18 cellular contexts compared by ENCODE assay signal in genomic region chr5:170760126-170760525, GRCh38. TPM values are rescaled to one million over a fixed set of nuclear protein-coding genes. Genes with fewer than 3 reads are reported as not detected.
"Had no signal": no experiment of that assay in that cellular context is flagged by ENCODE, and none has a peak within 500 bp of the region (broad histone marks: within the 10 kb centered on the region; RNA-seq: fewer than 3 reads in every experiment).

No MANE protein-coding gene starts in this region.

- H3K36me3 Mint-ChIP-seq: activated naive CD4-positive, alpha-beta T cell treated with anti-CD3 and anti-CD28 coated beads, Interleukin-2, amount 50 U/mL, for 72 hours; naive thymus-derived CD8-positive, alpha-beta T cell; stimulated activated naive B cell treated with anti-CD40 and anti-IgM and Interleukin-4, amounts not matched to agents 10 μg/mL and 1 μg/mL and 100 μg/mL, for 72 hours had no signal

- H3K9me3 ChIP-seq: body of pancreas, suprapubic skin, upper lobe of right lung had no signal

- H3K79me2 ChIP-seq: hepatocyte had no signal

- H3K27ac Mint-ChIP-seq: activated naive CD4-positive, alpha-beta T cell treated with anti-CD3 and anti-CD28 coated beads, Interleukin-2, amount 50 U/mL, for 72 hours; naive thymus-derived CD8-positive, alpha-beta T cell; stimulated activated naive B cell treated with anti-CD40 and anti-IgM and Interleukin-4, amounts not matched to agents 10 μg/mL and 1 μg/mL and 100 μg/mL, for 72 hours had no signal

- H3K27me3 ChIP-seq: body of pancreas, hepatocyte, suprapubic skin, upper lobe of right lung had no signal

- H3K36me3 ChIP-seq: suprapubic skin, upper lobe of right lung had no signal

- H3K27ac ChIP-seq: hepatocyte, suprapubic skin, upper lobe of right lung had no signal

- H2AFZ ChIP-seq: hepatocyte had no signal

- H3K4me2 ChIP-seq: hepatocyte had no signal

- H3K4me3 ChIP-seq: body of pancreas, hepatocyte, lung, suprapubic skin, upper lobe of right lung had no signal

- DNase-seq: activated CD4-positive, alpha-beta T cell treated with anti-CD3 and anti-CD28 coated beads, Interleukin-2, amount 50 U/mL, for 4 hours; activated CD4-positive, CD25-positive, alpha-beta regulatory T cell treated with anti-CD3 and anti-CD28 coated beads, Interleukin-2, amount 50 U/mL, for 72 hours; activated effector memory CD4-positive, alpha-beta T cell treated with Interleukin-2 at 50 U/mL for 16 hours; activated T-cell treated with anti-CD3 and anti-CD28 coated beads, Interleukin-2, amount 50 U/mL, for 1 hour; amniotic stem cell; cortex of kidney; effector CD8-positive, alpha-beta T cell; naive thymus-derived CD8-positive, alpha-beta T cell; right cardiac atrium; stimulated activated naive B cell treated with anti-CD40 and anti-IgM and Interleukin-4, amounts not matched to agents 10 μg/mL and 1 μg/mL and 100 μg/mL, for 72 hours; upper lobe of right lung had no signal

- H3K4me3 Mint-ChIP-seq: central memory CD8-positive, alpha-beta T cell; naive thymus-derived CD8-positive, alpha-beta T cell; stimulated activated naive B cell treated with anti-CD40 and anti-IgM and Interleukin-4, amounts not matched to agents 10 μg/mL and 1 μg/mL and 100 μg/mL, for 72 hours had no signal

- H3K4me1 Mint-ChIP-seq: central memory CD8-positive, alpha-beta T cell; naive thymus-derived CD8-positive, alpha-beta T cell; stimulated activated naive B cell treated with anti-CD40 and anti-IgM and Interleukin-4, amounts not matched to agents 10 μg/mL and 1 μg/mL and 100 μg/mL, for 72 hours had no signal

- H3K9me3 Mint-ChIP-seq: activated naive CD4-positive, alpha-beta T cell treated with anti-CD3 and anti-CD28 coated beads, Interleukin-2, amount 50 U/mL, for 72 hours; central memory CD8-positive, alpha-beta T cell; naive thymus-derived CD8-positive, alpha-beta T cell; stimulated activated naive B cell treated with anti-CD40 and anti-IgM and Interleukin-4, amounts not matched to agents 10 μg/mL and 1 μg/mL and 100 μg/mL, for 72 hours had no signal

- ATAC-seq: activated naive CD4-positive, alpha-beta T cell treated with anti-CD3 and anti-CD28 coated beads, Interleukin-2, amount 50 U/mL, for 72 hours; body of pancreas; naive thymus-derived CD8-positive, alpha-beta T cell; right cardiac atrium; stimulated activated naive B cell treated with anti-CD40 and anti-IgM and Interleukin-4, amounts not matched to agents 10 μg/mL and 1 μg/mL and 100 μg/mL, for 72 hours; upper lobe of right lung had no signal

RNA-seq across cellular contexts. Expression of gene GABRP, which starts 23.4 kb away (rescaled TPM):
- total RNA-seq: activated naive CD4-positive, alpha-beta T cell treated with anti-CD3 and anti-CD28 coated beads, Interleukin-2, amount 50 U/mL, for 72 hours; naive thymus-derived CD8-positive, alpha-beta T cell; right cardiac atrium; T-helper 2 cell treated with Interferon-gamma antibody and Interleukin-4, amounts not matched to agents 100 ng/mL and 5 ng/mL, for 36 hours; upper lobe of right lung had no signal
- polyA plus RNA-seq: naive thymus-derived CD8-positive, alpha-beta T cell had no signal
